Comparison of ENCODE assay signal across 8 cellular contexts in genomic region chr7:47991741-47992311, GRCh38. TPM values are rescaled to one million over a fixed set of nuclear protein-coding genes. Genes with fewer than 3 reads are reported as not detected.
DNase-seq lines count a peak whose midpoint lies in the region; ATAC-seq and TF ChIP-seq lines count a peak whose summit lies in the region.

No MANE protein-coding gene starts in this region.

- H3K36me3 ChIP-seq in Karpas-422 (ENCODE audit: insufficient read depth, low read length): no peaks in the 10 kb centered on the region
- no peaks in the 10 kb centered on the region for H3K36me3 ChIP-seq in gastrocnemius medialis

- H4K20me1 ChIP-seq in Karpas-422 (ENCODE audit: insufficient read depth, low read depth, low read length): no peaks in the 10 kb centered on the region

- H3K9me3 ChIP-seq in Karpas-422 (ENCODE audit: low read length) (no peaks in the 10 kb centered on the region), gastrocnemius medialis (no peaks in the 10 kb centered on the region)

- H3K4me1 ChIP-seq in Karpas-422 (ENCODE audit: low read length) (peaks cover 16% of the 10 kb centered on the region), gastrocnemius medialis (no peaks in the 10 kb centered on the region)

- peak overlapping the region; percentile 70 for H3K9ac ChIP-seq in Karpas-422 (ENCODE audit: low read length)

- no peak for TF ChIP-seq POLR2A in gastrocnemius medialis (IDR thresholded peaks at IDR 0.05)

- in situ Hi-C loops in astrocyte of the spinal cord (cut with HindIII; ENCODE audit: low sequenced_read_pairs): no loop called here
- in situ Hi-C loops in gastrocnemius medialis (cut with MboI; ENCODE audit: low sequenced_read_pairs in 4 of 4): loop anchor here in 2 of 4 donors (5.0 kb wide), 1 partner anchor 115 kb away; no protein-coding TSS in a partner anchor

- peak; percentile 97 for ATAC-seq in GM21825 (IDR thresholded peaks at IDR 0.05; ENCODE audit: unreplicated experiment)
- peak; percentile 63 to 75 for ATAC-seq in gastrocnemius medialis

- TF ChIP-seq CTCF in astrocyte of the spinal cord (IDR thresholded peaks at IDR 0.05; ENCODE audit: low read depth, low read length) (peak; percentile 83), gastrocnemius medialis (IDR thresholded peaks at IDR 0.05 in 4 of 5, conservative IDR thresholded peaks at IDR 0.05 in 1 of 5) (peak; percentile 18 to 61 (median 49))

- H3K4me3 ChIP-seq in Karpas-422 (ENCODE audit: low read length) (peak overlapping the region; percentile 70), astrocyte of the spinal cord (ENCODE audit: low read depth, low read length) (peak overlapping the region; percentile 44), gastrocnemius medialis (peak overlapping the region; percentile 38 to 67 (median 48))

- H3K27me3 ChIP-seq in Karpas-422 (ENCODE audit: low read length) (no peaks in the 10 kb centered on the region), gastrocnemius medialis (peaks cover 0 to 2% (median 0%) of the 10 kb centered on the region in 3 donors)

- peak overlapping the region; percentile 45 for H3K27ac ChIP-seq in Karpas-422 (ENCODE audit: low read length)
- H3K27ac ChIP-seq in gastrocnemius medialis: peak overlapping the region in 1 of 4 donors; percentile 15

- no peaks in the 10 kb centered on the region for H3K79me2 ChIP-seq in Karpas-422 (ENCODE audit: low read length)

- H3K9me2 ChIP-seq in Karpas-422 (replicated peaks; ENCODE audit: insufficient read depth, low read length): no peaks in the 10 kb centered on the region

- peak; percentile 85 for DNase-seq in GDM1 (lab: John Stamatoyannopoulos, UW)
- peak; percentile 94 for DNase-seq in Karpas-422
- peak; percentile 72 for DNase-seq in T-helper 9 cell
- DNase-seq in astrocyte of the spinal cord (ENCODE audit: low read depth, low spot score): peak; percentile 77
- peak; percentile 42 for DNase-seq in iPS DF 19.7 (ENCODE audit: low read depth, low spot score)
- peak; percentile 58 to 64 for DNase-seq in gastrocnemius medialis
- DNase-seq in NCI-H2107 treated with DMSO at 0.1 percent for 48 hours (lab: John Stamatoyannopoulos, UW; ENCODE audit: unreplicated experiment): no peak

- intact Hi-C loops in gastrocnemius medialis (cut with DNase I; ENCODE audit: low total_unique reads): loop anchor here (1.0 kb wide), 1 partner anchor 118 kb away; no protein-coding TSS in a partner anchor

- peak overlapping the region; percentile 90 for H2AFZ ChIP-seq in Karpas-422 (ENCODE audit: low read length)

- H3K4me2 ChIP-seq in Karpas-422 (ENCODE audit: low read depth, low read length, poor library complexity, severe bottlenecking): peak overlapping the region; percentile 80

RNA-seq across cellular contexts. Expression of gene HUS1, which starts 12.4 kb away (rescaled TPM):
- total RNA-seq in Karpas-422 (2014; rRNA removed; shearing (Covaris generic); ENCODE audit: low replicate concordance): 19.6 and 20.6 TPM in 2 replicates
- total RNA-seq in gastrocnemius medialis: 10 to 100 TPM; 18.3 to 33.0 (median 23.0) TPM

RNA-seq across cellular contexts. Expression of gene SUN3, which starts 37.1 kb away (rescaled TPM):
- total RNA-seq in Karpas-422 (2014; rRNA removed; shearing (Covaris generic); ENCODE audit: low replicate concordance): not detected in 2 replicates
- not detected for total RNA-seq in gastrocnemius medialis

RNA-seq across cellular contexts. Expression of gene C7orf57, which starts 43.5 kb away (rescaled TPM):
- total RNA-seq in Karpas-422 (2014; rRNA removed; shearing (Covaris generic); ENCODE audit: low replicate concordance): not detected in 2 replicates
- not detected for total RNA-seq in gastrocnemius medialis

RNA-seq across cellular contexts. Expression of gene PKD1L1, which starts 43.6 kb away (rescaled TPM):
- 0.90 and 2.8 TPM in 2 replicates for total RNA-seq in Karpas-422 (2014; rRNA removed; shearing (Covaris generic); ENCODE audit: low replicate concordance)
- total RNA-seq in gastrocnemius medialis: 1 to 10 TPM in 2 of 4 donors, under 1 TPM in 2; 0.07 to 1.7 (median 0.98) TPM
